ENCODE assay signal across 8 cellular contexts in genomic region chr20:1119128-1119505, GRCh38. TPM values are rescaled to one million over a fixed set of nuclear protein-coding genes. Genes with fewer than 3 reads are reported as not detected.
DNase-seq lines count a peak whose midpoint lies in the region; ATAC-seq, FAIRE-seq and TF ChIP-seq lines count a peak whose summit lies in the region.

No MANE protein-coding gene starts in this region.

- H4K20me1 ChIP-seq in keratinocyte (ENCODE audit: control insufficient read depth, extremely low read depth, insufficient read depth, low read length), result peaks cover 8% of the 10 kb centered on the region

- FAIRE-seq in keratinocyte (lab: Jason Lieb, UNC), result no peak

- no peak for TF ChIP-seq CTCF in keratinocyte (optimal IDR thresholded peaks at IDR 0.05 in 1 of 3, IDR thresholded peaks at IDR 0.05 in 1 of 3, conservative IDR thresholded peaks at IDR 0.05 in 1 of 3; ENCODE audit: extremely low read depth in 1 of 3, insufficient read depth in 2 of 3, low read length in 3 of 3)

- peaks cover 2 to 21% of the 10 kb centered on the region in 2 experiments for H3K36me3 ChIP-seq in keratinocyte (ENCODE audit: control insufficient read depth in 2 of 2, extremely low read depth in 1 of 2, insufficient read depth in 2 of 2, low read length in 2 of 2)

- no peaks in the 10 kb centered on the region for H3K27me3 Mint-ChIP-seq in activated CD4-positive, alpha-beta T cell treated with anti-CD3 and anti-CD28 coated beads for 36 hours
- no peaks in the 10 kb centered on the region for H3K27me3 Mint-ChIP-seq in activated naive CD8-positive, alpha-beta T cell

- intact Hi-C loops in activated CD4-positive, alpha-beta T cell treated with anti-CD3 and anti-CD28 coated beads for 36 hours (cut with DNase I, micrococcal nuclease), result loop anchor here (2.0 to 10.0 kb wide), 3 partner anchors 94 to 577 kb away; partner anchors contain the start of genes CSNK2A1 (in 1 of the 2) and NSFL1C (in 1 of the 2)

- peaks cover 33% of the 10 kb centered on the region for H3K4me1 ChIP-seq in keratinocyte (ENCODE audit: control insufficient read depth, extremely low read depth, insufficient read depth, low read length)

- POLR2A ChIA-PET in activated CD4-positive, alpha-beta T cell treated with anti-CD3 and anti-CD28 coated beads for 36 hours (lab: Charles Lee), result no interaction called here

- dilution Hi-C loops in keratinocyte (cut with MboI; ENCODE audit: extremely low pct_ligation_motif_present, low sequenced_read_pairs), result no loop called here

- DNase-seq in activated CD4-positive, alpha-beta T cell treated with anti-CD3 and anti-CD28 coated beads for 36 hours, result peak; percentile 30
- no peak for DNase-seq in activated CD4-positive, alpha-beta T cell treated with anti-CD3 and anti-CD28 coated beads for 1 hour
- no peak for DNase-seq in keratinocyte (ENCODE audit: low read depth, low spot score)
- no peak for DNase-seq in amygdala (lab: John Stamatoyannopoulos, UW)

- peak overlapping the region; percentile 94 for H3K4me3 Mint-ChIP-seq in activated CD4-positive, alpha-beta T cell treated with anti-CD3 and anti-CD28 coated beads for 36 hours
- H3K4me3 Mint-ChIP-seq in activated naive CD8-positive, alpha-beta T cell, result peak overlapping the region; percentile 95

- H3K9me3 Mint-ChIP-seq in activated CD4-positive, alpha-beta T cell treated with anti-CD3 and anti-CD28 coated beads for 36 hours (ENCODE audit: low read depth), result no peaks in the 10 kb centered on the region
- H3K9me3 Mint-ChIP-seq in activated naive CD8-positive, alpha-beta T cell (ENCODE audit: low read depth), result no peaks in the 10 kb centered on the region

- no peak for ATAC-seq in activated CD4-positive, alpha-beta T cell treated with anti-CD3 and anti-CD28 coated beads for 36 hours
- ATAC-seq in GM21528 (IDR thresholded peaks at IDR 0.05; ENCODE audit: low FRiP score, unreplicated experiment) (no peak), HG03439 (IDR thresholded peaks at IDR 0.05; ENCODE audit: unreplicated experiment) (no peak)

- CTCF ChIA-PET in activated CD4-positive, alpha-beta T cell treated with anti-CD3 and anti-CD28 coated beads for 36 hours (lab: Charles Lee), result interaction anchor here (0.6 kb wide), 1 partner anchor 87 kb away, joined by 3 read pairs; no protein-coding TSS in a partner anchor

- peak overlapping the region; percentile 93 for H3K9ac ChIP-seq in keratinocyte (ENCODE audit: control insufficient read depth, extremely low read depth, insufficient read depth, low read length)

- H3K9me1 ChIP-seq in keratinocyte (ENCODE audit: control insufficient read depth, extremely low read depth, insufficient read depth, low read length), result peaks cover 4% of the 10 kb centered on the region

- H2AFZ ChIP-seq in keratinocyte (ENCODE audit: control insufficient read depth, low read length), result peak overlapping the region; percentile 96

- H3K79me2 ChIP-seq in keratinocyte (ENCODE audit: control insufficient read depth, insufficient read depth, low read length), result peaks cover 55% of the 10 kb centered on the region

- peaks cover 54% of the 10 kb centered on the region for H3K4me1 Mint-ChIP-seq in activated CD4-positive, alpha-beta T cell treated with anti-CD3 and anti-CD28 coated beads for 36 hours
- peaks cover 62% of the 10 kb centered on the region for H3K4me1 Mint-ChIP-seq in activated naive CD8-positive, alpha-beta T cell (ENCODE audit: low read depth)

- H3K27me3 ChIP-seq in keratinocyte (ENCODE audit: control insufficient read depth, extremely low read depth, insufficient read depth, low read length), result no peaks in the 10 kb centered on the region

- H3K4me2 ChIP-seq in keratinocyte (ENCODE audit: control insufficient read depth, extremely low read depth, insufficient read depth, low read depth, low read length), result peak overlapping the region; percentile 96

- H3K27ac Mint-ChIP-seq in activated CD4-positive, alpha-beta T cell treated with anti-CD3 and anti-CD28 coated beads for 36 hours, result peak overlapping the region; percentile 93
- peak overlapping the region; percentile 92 for H3K27ac Mint-ChIP-seq in activated naive CD8-positive, alpha-beta T cell

- H3K27ac ChIP-seq in keratinocyte (ENCODE audit: control insufficient read depth, insufficient read depth, low read length) (peak overlapping the region; percentile 83), temporal lobe (ENCODE audit: low read depth, low read length) (peak overlapping the region; percentile 52)

- H3K4me3 ChIP-seq in keratinocyte (ENCODE audit: control insufficient read depth in 2 of 3, extremely low read depth in 1 of 3, insufficient read depth in 2 of 3, low read depth in 1 of 3, low read length in 3 of 3), result peak overlapping the region; percentile 90 to 99 (median 99)

- no peaks in the 10 kb centered on the region for H3K9me3 ChIP-seq in keratinocyte (ENCODE audit: control insufficient read depth, low read depth, low read length)

- peaks cover 42% of the 10 kb centered on the region for H3K36me3 Mint-ChIP-seq in activated CD4-positive, alpha-beta T cell treated with anti-CD3 and anti-CD28 coated beads for 36 hours (ENCODE audit: low read depth)
- H3K36me3 Mint-ChIP-seq in activated naive CD8-positive, alpha-beta T cell, result peaks cover 13% of the 10 kb centered on the region

RNA-seq across cellular contexts. Expression of gene PSMF1, which starts 0.7 kb away (rescaled TPM):
- 100 to 1,000 TPM; 143 to 178 TPM for total RNA-seq in activated CD4-positive, alpha-beta T cell treated with anti-CD3 and anti-CD28 coated beads for 36 hours
- 32.0 to 269 TPM (median 58.5 TPM) in 3 replicates for polyA plus RNA-seq in keratinocyte
- polyA plus RNA-seq in keratinocyte (2011; ENCODE audit: low read depth), result 47.0 TPM
- polyA plus RNA-seq in keratinocyte (2011; cell fraction: cytosol; rRNA removed), result 178 and 215 TPM in 2 replicates
- 165 and 190 TPM in 2 replicates for polyA plus RNA-seq in keratinocyte (2011; cell fraction: nucleus; rRNA removed)
- polyA plus RNA-seq in keratinocyte (2012; ENCODE audit: low replicate concordance), result 136 and 175 TPM in 2 replicates
- 55.5 to 139 TPM (median 102 TPM) in 3 replicates for polyA minus RNA-seq in keratinocyte
- 67.3 TPM for polyA minus RNA-seq in keratinocyte (2011; cell fraction: cytosol; rRNA and poly(A)+ RNA removed)
- 22.7 and 47.0 TPM in 2 replicates for polyA minus RNA-seq in keratinocyte (2011; cell fraction: nucleus; rRNA and poly(A)+ RNA removed)
- 27.0 TPM for total RNA-seq in temporal lobe
